In the genomic region with DNA sequence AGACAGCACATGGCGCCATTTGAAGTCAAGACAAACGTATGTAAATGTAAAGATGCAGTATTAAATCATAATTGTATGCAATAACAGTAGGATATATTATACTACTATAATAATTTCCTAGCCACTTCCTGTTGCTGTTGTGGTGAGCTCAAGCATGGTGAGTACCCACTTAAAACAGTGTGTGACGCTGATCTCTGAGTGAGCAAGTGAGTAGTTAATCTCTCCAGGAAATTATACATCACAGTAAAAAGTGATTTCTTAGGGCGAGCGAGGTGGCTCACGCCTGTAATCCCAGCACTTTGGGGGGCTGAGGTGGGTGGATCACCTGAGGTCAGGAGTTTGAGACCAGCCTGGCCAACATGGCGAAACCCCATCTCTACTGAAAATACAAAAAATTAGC, we compare ENCODE assay signal across 10 cellular contexts. TPM values are rescaled to one million over a fixed set of nuclear protein-coding genes. Genes with fewer than 3 reads are reported as not detected.
A peak's percentile ranks its signal among the peaks of the same experiment; 100 is the strongest.
DNase-seq lines count a peak whose midpoint lies in the region; ATAC-seq and TF ChIP-seq lines count a peak whose summit lies in the region.
"Not testable (repeated sequence)": the region's sequence is repeated elsewhere in the genome, so short reads cannot be mapped to it uniquely, and the experiment has no call there.
"Had no signal": no experiment of that assay in that cellular context is flagged by ENCODE, and none has a peak within 500 bp of the region (broad histone marks: within the 10 kb centered on the region; RNA-seq: fewer than 3 reads in every experiment).

No MANE protein-coding gene starts in this region.

- H3K9ac ChIP-seq in SK-N-MC (ENCODE audit: insufficient read length): not testable (repeated sequence)

- ATAC-seq in CD4-positive, CD25-positive, alpha-beta regulatory T cell (ENCODE audit: low read depth in 2 of 2): peak; percentile 100
- peak; percentile 78 for ATAC-seq in activated T-helper 17 cell treated with anti-CD3 and anti-CD28 coated beads, Interleukin-2, amount 50 U/mL, for 72 hours (replicated peaks)
- ATAC-seq in central memory CD8-positive, alpha-beta T cell (replicated peaks; ENCODE audit: extremely low read depth, poor library complexity, severe bottlenecking): peak; percentile 100

- not testable (repeated sequence) for H3K9me3 Mint-ChIP-seq in CD4-positive, CD25-positive, alpha-beta regulatory T cell; activated T-helper 17 cell treated with anti-CD3 and anti-CD28 coated beads, Interleukin-2, amount 50 U/mL, for 72 hours; central memory CD8-positive, alpha-beta T cell

- peak; percentile 30 to 86 (median 85) for DNase-seq in CD4-positive, CD25-positive, alpha-beta regulatory T cell
- peak; percentile 63 for DNase-seq in Jurkat, Clone E6-1 (ENCODE audit: low read depth, low spot score)
- DNase-seq in SK-N-MC (ENCODE audit: low read depth, low spot score) (peak; percentile 42), osteoblast (ENCODE audit: insufficient read length, low spot score, missing footprints) (peak; percentile 82)
- peak; percentile 27 for DNase-seq in activated CD4-positive, alpha-beta T cell treated with anti-CD3 and anti-CD28 coated beads, Interleukin-2, amount 50 U/mL, for 1 hour
- peak; percentile 15 to 45 for DNase-seq in central memory CD8-positive, alpha-beta T cell (ENCODE audit: low spot score in 2 of 2)
- DNase-seq in stimulated activated CD8-positive, alpha-beta memory T cell treated with anti-CD3 and anti-CD28 coated beads, Interleukin-7, amount 100 ng/mL, for 1 hour (ENCODE audit: low read depth in 2 of 2): peak; percentile 9 to 15

- peaks cover 15 to 47% (median 27%) of the 10 kb centered on the region in 4 donors for H3K4me1 Mint-ChIP-seq in CD4-positive, CD25-positive, alpha-beta regulatory T cell
- peaks cover 17% of the 10 kb centered on the region for H3K4me1 Mint-ChIP-seq in activated T-helper 17 cell treated with anti-CD3 and anti-CD28 coated beads, Interleukin-2, amount 50 U/mL, for 72 hours
- peaks cover 24% of the 10 kb centered on the region for H3K4me1 Mint-ChIP-seq in central memory CD8-positive, alpha-beta T cell

- not testable (repeated sequence) for H3K9me3 ChIP-seq in CD4-positive, CD25-positive, alpha-beta regulatory T cell (ENCODE audit: control insufficient read depth in 2 of 2, low read length in 2 of 2); SK-N-MC (ENCODE audit: low read depth, low read length); osteoblast (ENCODE audit: low read depth, low read length)

- not testable (repeated sequence) for H2AFZ ChIP-seq in osteoblast (ENCODE audit: low read length)

- not testable (repeated sequence) for H3K36me3 ChIP-seq in CD4-positive, CD25-positive, alpha-beta regulatory T cell (ENCODE audit: control insufficient read depth, insufficient read depth, low read length); SK-N-MC (ENCODE audit: insufficient read depth, low read length); osteoblast (ENCODE audit: insufficient read depth, low read length)

- H3K27me3 Mint-ChIP-seq in CD4-positive, CD25-positive, alpha-beta regulatory T cell; activated T-helper 17 cell treated with anti-CD3 and anti-CD28 coated beads, Interleukin-2, amount 50 U/mL, for 72 hours; central memory CD8-positive, alpha-beta T cell: not testable (repeated sequence)

- H4K20me1 ChIP-seq in osteoblast (ENCODE audit: insufficient read depth, low read length): not testable (repeated sequence)

- not testable (repeated sequence) for H3K27me3 ChIP-seq in CD4-positive, CD25-positive, alpha-beta regulatory T cell (ENCODE audit: control insufficient read depth, insufficient read depth, low read length); osteoblast (ENCODE audit: insufficient read depth, low read length)

- H3K4me1 ChIP-seq in CD4-positive, CD25-positive, alpha-beta regulatory T cell (ENCODE audit: control insufficient read depth, insufficient read depth, low read length, poor library complexity, severe bottlenecking): peaks cover 24% of the 10 kb centered on the region
- peaks cover 11% of the 10 kb centered on the region for H3K4me1 ChIP-seq in osteoblast (ENCODE audit: insufficient read depth, low read length)

- peak overlapping the region; percentile 69 for H3K27ac ChIP-seq in CD4-positive, CD25-positive, alpha-beta regulatory T cell (ENCODE audit: insufficient read depth, low read length, poor library complexity, severe bottlenecking)
- H3K27ac ChIP-seq in SK-N-MC; osteoblast (ENCODE audit: low read depth, low read length): not testable (repeated sequence)

- not testable (repeated sequence) for H3K36me3 Mint-ChIP-seq in CD4-positive, CD25-positive, alpha-beta regulatory T cell; activated T-helper 17 cell treated with anti-CD3 and anti-CD28 coated beads, Interleukin-2, amount 50 U/mL, for 72 hours (ENCODE audit: low read depth); central memory CD8-positive, alpha-beta T cell (ENCODE audit: insufficient read depth)

- peak overlapping the region; percentile 40 to 86 (median 62) for H3K4me3 Mint-ChIP-seq in CD4-positive, CD25-positive, alpha-beta regulatory T cell
- peak overlapping the region; percentile 71 for H3K4me3 Mint-ChIP-seq in activated T-helper 17 cell treated with anti-CD3 and anti-CD28 coated beads, Interleukin-2, amount 50 U/mL, for 72 hours
- peak overlapping the region; percentile 67 for H3K4me3 Mint-ChIP-seq in central memory CD8-positive, alpha-beta T cell

- H3K4me3 ChIP-seq in CD4-positive, CD25-positive, alpha-beta regulatory T cell (ENCODE audit: low read depth, low read length): peak overlapping the region; percentile 7
- H3K4me3 ChIP-seq in Jurkat, Clone E6-1 (ENCODE audit: low read length); SK-N-MC; osteoblast (ENCODE audit: insufficient read depth, low read length): not testable (repeated sequence)

- H3K27ac Mint-ChIP-seq in CD4-positive, CD25-positive, alpha-beta regulatory T cell: peak overlapping the region; percentile 95 to 98 (median 97)
- peak overlapping the region; percentile 94 for H3K27ac Mint-ChIP-seq in activated T-helper 17 cell treated with anti-CD3 and anti-CD28 coated beads, Interleukin-2, amount 50 U/mL, for 72 hours
- peak overlapping the region; percentile 93 for H3K27ac Mint-ChIP-seq in central memory CD8-positive, alpha-beta T cell (ENCODE audit: low read depth)

- TF ChIP-seq CTCF in osteoblast (IDR thresholded peaks at IDR 0.05; ENCODE audit: extremely low read depth, low read depth, low read length): not testable (repeated sequence)

- H3K79me2 ChIP-seq in osteoblast (ENCODE audit: insufficient read depth, low read length): not testable (repeated sequence)

- H3K4me2 ChIP-seq in osteoblast (ENCODE audit: insufficient read depth, low read length): not testable (repeated sequence)

RNA-seq across cellular contexts. Expression of a gene that starts 26.4 kb away (rescaled TPM):
- total RNA-seq in CD4-positive, CD25-positive, alpha-beta regulatory T cell: 4.8 TPM
- 1 to 10 TPM in 3 of 4 donors, under 1 TPM in 1; 1.00 to 2.2 (median 1.2) TPM for polyA plus RNA-seq in CD4-positive, CD25-positive, alpha-beta regulatory T cell
- polyA plus RNA-seq in Jurkat, Clone E6-1 (2012; ENCODE audit: insufficient read depth, insufficient read length): 1.3 TPM
- total RNA-seq in activated T-helper 17 cell treated with anti-CD3 and anti-CD28 coated beads, Interleukin-2, amount 50 U/mL, for 72 hours: under 1 TPM; 0.24 to 0.40 TPM
- 3.3 and 4.1 TPM in 2 replicates for total RNA-seq in osteoblast

RNA-seq across cellular contexts. Expression of a gene that starts 38.1 kb away (rescaled TPM):
- total RNA-seq in CD4-positive, CD25-positive, alpha-beta regulatory T cell: 62.0 TPM
- polyA plus RNA-seq in CD4-positive, CD25-positive, alpha-beta regulatory T cell: 10 to 100 TPM; 11.2 to 13.5 (median 12.6) TPM
- 14.5 TPM for polyA plus RNA-seq in Jurkat, Clone E6-1 (2012; ENCODE audit: insufficient read depth, insufficient read length)
- total RNA-seq in activated T-helper 17 cell treated with anti-CD3 and anti-CD28 coated beads, Interleukin-2, amount 50 U/mL, for 72 hours: 10 to 100 TPM; 33.8 to 34.5 TPM
- total RNA-seq in osteoblast: 19.2 and 21.0 TPM in 2 replicates

RNA-seq across cellular contexts. Expression of a gene that starts 53.8 kb away (rescaled TPM):
- 2.1 TPM for total RNA-seq in CD4-positive, CD25-positive, alpha-beta regulatory T cell
- polyA plus RNA-seq in CD4-positive, CD25-positive, alpha-beta regulatory T cell: 1 to 10 TPM; 2.4 to 6.2 (median 3.4) TPM
- polyA plus RNA-seq in Jurkat, Clone E6-1 (2012; ENCODE audit: insufficient read depth, insufficient read length): not detected
- total RNA-seq in activated T-helper 17 cell treated with anti-CD3 and anti-CD28 coated beads, Interleukin-2, amount 50 U/mL, for 72 hours: 1 to 10 TPM in 1 of 2 donors, not detected in 1; 1.4 TPM
- not detected in 2 replicates for total RNA-seq in osteoblast
- total RNA-seq: ascending aorta, H1 had no signal

Comparison
In these comparisons a context has a peak if more than half of its experiments do, and no peak if none do; other contexts are left out.
1. DNase-seq: peak in every context shown above with its lines; median percentile 85 in CD4-positive, CD25-positive, alpha-beta regulatory T cell; 82 in osteoblast; 63 in Jurkat, Clone E6-1; 42 in SK-N-MC; 30 in central memory CD8-positive, alpha-beta T cell; 27 in activated CD4-positive, alpha-beta T cell treated with anti-CD3 and anti-CD28 coated beads, Interleukin-2, amount 50 U/mL, for 1 hour; 12 in stimulated activated CD8-positive, alpha-beta memory T cell treated with anti-CD3 and anti-CD28 coated beads, Interleukin-7, amount 100 ng/mL, for 1 hour.